12 cellular contexts compared by ENCODE assay signal in the genomic region with DNA sequence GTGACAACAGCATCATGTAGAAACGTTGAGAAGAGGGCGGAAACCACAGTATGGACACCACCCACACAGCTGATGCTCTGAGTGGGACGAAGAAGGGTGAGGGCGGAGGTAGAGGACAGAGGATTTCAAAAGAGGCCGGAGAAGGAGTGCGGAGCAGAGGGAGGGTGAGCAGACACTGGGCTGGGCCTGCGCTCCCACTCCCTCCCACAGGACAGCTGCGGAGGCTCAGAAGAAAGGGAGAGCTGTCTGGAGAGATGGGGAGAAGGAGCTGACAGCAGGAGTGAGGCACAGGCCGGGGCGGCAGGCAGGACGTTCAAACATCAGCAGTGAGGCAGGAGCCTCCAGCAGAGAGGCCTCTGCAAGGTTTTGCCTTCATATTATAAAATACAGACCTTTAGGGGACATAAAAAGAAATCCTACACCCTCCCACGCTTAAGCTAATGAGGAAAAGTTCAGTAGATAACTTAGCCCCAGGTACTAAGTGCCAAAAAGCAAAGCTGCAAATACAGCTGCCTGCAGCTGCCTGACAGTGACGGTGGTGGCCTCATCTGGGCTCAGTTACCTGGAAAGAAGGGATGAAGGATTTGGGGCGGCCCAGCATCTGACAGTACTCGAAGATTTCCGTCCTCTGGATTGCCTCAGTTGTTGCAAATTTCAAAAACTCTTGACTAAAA. TPM values are rescaled to one million over a fixed set of nuclear protein-coding genes. Genes with fewer than 3 reads are reported as not detected.
"Had no signal": no experiment of that assay in that cellular context is flagged by ENCODE, and none has a peak within 500 bp of the region (broad histone marks: within the 10 kb centered on the region; RNA-seq: fewer than 3 reads in every experiment).

No MANE protein-coding gene starts in this region.

- H3K4me1 ChIP-seq: body of pancreas, colonic mucosa, pancreas had no signal

- H3K27ac Mint-ChIP-seq: activated CD4-positive, alpha-beta T cell treated with anti-CD3 and anti-CD28 coated beads, Interleukin-2, amount 10 ng/mL, durations not matched to agents 7 days and 5 days; activated naive CD8-positive, alpha-beta T cell treated with anti-CD3 and anti-CD28 coated beads for 36 hours; naive thymus-derived CD8-positive, alpha-beta T cell; stimulated activated effector memory CD8-positive, alpha-beta T cell treated with anti-CD3 and anti-CD28 coated beads, Interleukin-12 subunit alpha, Interleukin-12 subunit beta, amount 100 ng/mL, for 72 hours had no signal

- H3K27me3 Mint-ChIP-seq: activated CD4-positive, alpha-beta T cell treated with anti-CD3 and anti-CD28 coated beads, Interleukin-2, amount 10 ng/mL, durations not matched to agents 7 days and 5 days had no signal

- H3K27me3 ChIP-seq: body of pancreas, colonic mucosa, pancreas, tibial nerve had no signal

- H3K36me3 ChIP-seq: colonic mucosa had no signal

- DNase-seq: activated CD4-positive, alpha-beta T cell treated with anti-CD3 and anti-CD28 coated beads, Interleukin-2, amount 10 ng/mL, durations not matched to agents 7 days and 5 days; activated CD8-positive, alpha-beta memory T cell treated with anti-CD3 and anti-CD28 coated beads, Interleukin-2, amount 50 U/mL, for 48 hours; activated naive CD8-positive, alpha-beta T cell treated with anti-CD3 and anti-CD28 coated beads for 36 hours; body of pancreas; central memory CD4-positive, alpha-beta T cell; colonic mucosa; mucosa of descending colon; naive thymus-derived CD8-positive, alpha-beta T cell; pancreas had no signal

- ATAC-seq: body of pancreas; esophagus mucosa; mucosa of descending colon; naive thymus-derived CD8-positive, alpha-beta T cell; stimulated activated effector memory CD8-positive, alpha-beta T cell treated with anti-CD3 and anti-CD28 coated beads, Interleukin-12 subunit alpha, Interleukin-12 subunit beta, amount 100 ng/mL, for 72 hours had no signal

- H3K27ac ChIP-seq: body of pancreas, colonic mucosa, pancreas, tibial nerve had no signal

- H3K4me3 ChIP-seq: body of pancreas, colonic mucosa, mucosa of descending colon, pancreas, tibial nerve had no signal

- H3K4me1 Mint-ChIP-seq: activated CD4-positive, alpha-beta T cell treated with anti-CD3 and anti-CD28 coated beads, Interleukin-2, amount 10 ng/mL, durations not matched to agents 7 days and 5 days; activated naive CD8-positive, alpha-beta T cell treated with anti-CD3 and anti-CD28 coated beads for 36 hours; stimulated activated effector memory CD8-positive, alpha-beta T cell treated with anti-CD3 and anti-CD28 coated beads, Interleukin-12 subunit alpha, Interleukin-12 subunit beta, amount 100 ng/mL, for 72 hours had no signal

- H3K9me3 Mint-ChIP-seq: activated CD4-positive, alpha-beta T cell treated with anti-CD3 and anti-CD28 coated beads, Interleukin-2, amount 10 ng/mL, durations not matched to agents 7 days and 5 days; activated naive CD8-positive, alpha-beta T cell treated with anti-CD3 and anti-CD28 coated beads for 36 hours; naive thymus-derived CD8-positive, alpha-beta T cell; stimulated activated effector memory CD8-positive, alpha-beta T cell treated with anti-CD3 and anti-CD28 coated beads, Interleukin-12 subunit alpha, Interleukin-12 subunit beta, amount 100 ng/mL, for 72 hours had no signal

- H3K36me3 Mint-ChIP-seq: activated naive CD8-positive, alpha-beta T cell treated with anti-CD3 and anti-CD28 coated beads for 36 hours; naive thymus-derived CD8-positive, alpha-beta T cell; stimulated activated effector memory CD8-positive, alpha-beta T cell treated with anti-CD3 and anti-CD28 coated beads, Interleukin-12 subunit alpha, Interleukin-12 subunit beta, amount 100 ng/mL, for 72 hours had no signal

- H3K9me3 ChIP-seq: body of pancreas, colonic mucosa, mucosa of descending colon, pancreas, tibial nerve had no signal

- H3K4me3 Mint-ChIP-seq: activated CD4-positive, alpha-beta T cell treated with anti-CD3 and anti-CD28 coated beads, Interleukin-2, amount 10 ng/mL, durations not matched to agents 7 days and 5 days; activated naive CD8-positive, alpha-beta T cell treated with anti-CD3 and anti-CD28 coated beads for 36 hours; stimulated activated effector memory CD8-positive, alpha-beta T cell treated with anti-CD3 and anti-CD28 coated beads, Interleukin-12 subunit alpha, Interleukin-12 subunit beta, amount 100 ng/mL, for 72 hours had no signal

RNA-seq across cellular contexts. Expression of a gene that starts 25.7 kb away (rescaled TPM):
- total RNA-seq: activated naive CD8-positive, alpha-beta T cell treated with anti-CD3 and anti-CD28 coated beads for 36 hours; naive thymus-derived CD8-positive, alpha-beta T cell had no signal
- polyA plus RNA-seq: naive thymus-derived CD8-positive, alpha-beta T cell had no signal
